ENCODE assay signal across 9 cellular contexts in the genomic region with DNA sequence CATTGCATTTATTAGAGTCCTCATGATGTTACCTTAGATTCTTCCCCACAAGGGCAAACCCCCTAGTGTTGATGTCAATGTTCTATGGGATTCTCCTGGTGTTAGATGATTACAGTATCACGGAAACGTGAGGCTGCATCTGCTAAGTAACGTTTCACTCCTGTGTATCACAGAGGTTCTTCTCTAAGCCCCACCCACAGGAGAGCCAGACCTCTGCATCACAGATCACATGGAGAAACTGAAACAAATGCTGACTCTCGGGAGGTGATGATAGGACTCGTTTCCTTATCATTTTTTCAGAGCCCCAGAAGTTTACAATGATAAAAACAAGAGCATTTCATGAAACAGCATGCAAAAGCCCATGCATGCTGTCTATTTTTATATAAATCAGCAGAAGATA.
DNase-seq lines count a peak whose midpoint lies in the region; ATAC-seq and TF ChIP-seq lines count a peak whose summit lies in the region.
"Had no signal": no experiment of that assay in that cellular context is flagged by ENCODE, and none has a peak within 500 bp of the region (broad histone marks: within the 10 kb centered on the region; RNA-seq: fewer than 3 reads in every experiment).

No MANE protein-coding gene starts in this region.

- intact Hi-C loops in heart right ventricle (cut with DNase I), result loop anchor here in 1 of 10 donors (10.0 kb wide), 1 partner anchor 567 kb away; the partner anchor contains the start of gene ADCY2

- H3K27me3 ChIP-seq in duodenal mucosa (ENCODE audit: control insufficient read depth in 1 of 2, insufficient read depth in 2 of 2, low read length in 2 of 2) (peaks cover 0 to 3% of the 10 kb centered on the region in 2 donors), heart right ventricle (peaks cover 0 to 23% (median 3%) of the 10 kb centered on the region in 7 donors)
- H3K27me3 ChIP-seq: cardiac muscle cell had no signal

- DNase-seq in NCI-H748 treated with DMSO at 0.1 percent for 48 hours (lab: John Stamatoyannopoulos, UW) (peak; percentile 90), hypothalamus (lab: John Stamatoyannopoulos, UW) (no peak), heart right ventricle (no peak), DMS114 treated with DMSO at 0.1 percent for 48 hours (lab: John Stamatoyannopoulos, UW; ENCODE audit: unreplicated experiment) (no peak), GDM1 (lab: John Stamatoyannopoulos, UW) (no peak)

- WGBS in heart right ventricle, 2 donors, result 17 to 22% methylated on average over 5 of the region's 5 CpGs

- H3K9ac ChIP-seq in duodenal mucosa (ENCODE audit: low read depth in 1 of 2, low read length in 2 of 2), result no peak overlapping the region

- TF ChIP-seq CTCF in heart right ventricle (IDR thresholded peaks at IDR 0.05), result no peak

- H3K9me3 ChIP-seq in duodenal mucosa (ENCODE audit: control insufficient read depth in 1 of 2, low read length in 2 of 2), result peaks cover 6% of the 10 kb centered on the region in 2 donors
- H3K9me3 ChIP-seq in heart right ventricle, result no peaks in the 10 kb centered on the region

- no peak overlapping the region for H3K27ac ChIP-seq in duodenal mucosa (ENCODE audit: low read depth, low read length)
- peak overlapping the region in 1 of 10 donors; percentile 37 for H3K27ac ChIP-seq in heart right ventricle
- H3K27ac ChIP-seq: cardiac muscle cell had no signal

- H3K4me3 ChIP-seq in duodenal mucosa (ENCODE audit: low read depth in 1 of 2, low read length in 2 of 2), result peak overlapping the region; percentile 16 to 26
- peak overlapping the region in 2 of 10 donors; percentile 11 to 36 for H3K4me3 ChIP-seq in heart right ventricle
- H3K4me3 ChIP-seq: cardiac muscle cell had no signal

- H3K4me1 ChIP-seq in duodenal mucosa (ENCODE audit: control insufficient read depth in 1 of 2, insufficient read depth in 2 of 2, low read length in 2 of 2) (peaks cover 0 to 8% of the 10 kb centered on the region in 2 donors), heart right ventricle (peaks cover 0 to 8% (median 7%) of the 10 kb centered on the region in 9 donors)

- peak; percentile 76 for ATAC-seq in GM18511 (IDR thresholded peaks at IDR 0.05; ENCODE audit: unreplicated experiment)
- ATAC-seq in HG02571 (IDR thresholded peaks at IDR 0.05; ENCODE audit: unreplicated experiment), result peak; percentile 61
- no peak for ATAC-seq in heart right ventricle

- H3K36me3 ChIP-seq in duodenal mucosa (ENCODE audit: control insufficient read depth in 1 of 2, insufficient read depth in 2 of 2, low read length in 2 of 2) (no peaks in the 10 kb centered on the region), heart right ventricle (no peaks in the 10 kb centered on the region)
- H3K36me3 ChIP-seq: cardiac muscle cell had no signal

Comparison
In these comparisons a context has a peak if more than half of its experiments do, and no peak if none do; other contexts are left out.
1. ATAC-seq: peak in GM18511 (single experiment) and HG02571 (single experiment); none in heart right ventricle (0 of 8).